Comparison of ENCODE assay signal across 8 cellular contexts in genomic region chr10:49187950-49188761, GRCh38. TPM values are rescaled to one million over a fixed set of nuclear protein-coding genes. Genes with fewer than 3 reads are reported as not detected.
A peak's percentile ranks its signal among the peaks of the same experiment; 100 is the strongest.
DNase-seq lines count a peak whose midpoint lies in the region; ATAC-seq and TF ChIP-seq lines count a peak whose summit lies in the region.

Gene TMEM273 (minus strand): TSS chr10:49188391. CDS start chr10:49188336, 55 bp downstream.

- H3K27ac ChIP-seq in mucosa of rectum (ENCODE audit: low read depth in 2 of 2, low read length in 2 of 2) (peak within 1 kb of the TSS; percentile 57 to 67), osteoblast (ENCODE audit: low read depth, low read length) (no peak within 1 kb of the TSS)

- H3K79me2 ChIP-seq in osteoblast (ENCODE audit: insufficient read depth, low read length) = no peaks in the 10 kb centered on the region

- H4K20me1 ChIP-seq in osteoblast (ENCODE audit: insufficient read depth, low read length) = no peaks in the 10 kb centered on the region

- H3K9ac ChIP-seq in mucosa of rectum (ENCODE audit: low read depth in 1 of 2, low read length in 2 of 2) = peak within 1 kb of the TSS in 1 of 2 donors; percentile 54

- DNase-seq in NOMO-1 treated with dmso at 0.1 percent for 144 hours (lab: John Stamatoyannopoulos, UW; ENCODE audit: unreplicated experiment) = peak; percentile 58
- DNase-seq in cerebellar cortex (ENCODE audit: low spot score) = peak; percentile 14
- no peak for DNase-seq in NCI-H1694 (lab: John Stamatoyannopoulos, UW)
- DNase-seq in osteoblast (ENCODE audit: insufficient read length, low spot score, missing footprints) = no peak
- DNase-seq in activated CD4-positive, CD25-positive, alpha-beta regulatory T cell (lab: John Stamatoyannopoulos, UW) = no peak

- H2AFZ ChIP-seq in osteoblast (ENCODE audit: low read length) = no peak within 1 kb of the TSS

- H3K4me1 ChIP-seq in mucosa of rectum (ENCODE audit: control insufficient read depth in 2 of 2, insufficient read depth in 2 of 2, low read length in 2 of 2) (peaks cover 4 to 14% of the 10 kb centered on the region in 2 donors), osteoblast (ENCODE audit: insufficient read depth, low read length) (no peaks in the 10 kb centered on the region)

- no peaks in the 10 kb centered on the region for H3K27me3 ChIP-seq in mucosa of rectum (ENCODE audit: control insufficient read depth in 2 of 2, insufficient read depth in 2 of 2, low read length in 2 of 2)
- H3K27me3 ChIP-seq in osteoblast (ENCODE audit: insufficient read depth, low read length) = peaks cover 16% of the 10 kb centered on the region

- ATAC-seq in GM18861 (IDR thresholded peaks at IDR 0.05; ENCODE audit: unreplicated experiment) (peak; percentile 76), HG02759 (IDR thresholded peaks at IDR 0.05; ENCODE audit: unreplicated experiment) (peak; percentile 84)

- H3K4me3 ChIP-seq in mucosa of rectum (ENCODE audit: low read length in 2 of 2) = peak within 1 kb of the TSS; percentile 44 to 71
- no peak within 1 kb of the TSS for H3K4me3 ChIP-seq in osteoblast (ENCODE audit: insufficient read depth, low read length)

- no peak for TF ChIP-seq CTCF in osteoblast (IDR thresholded peaks at IDR 0.05; ENCODE audit: extremely low read depth, low read depth, low read length)

- H3K4me2 ChIP-seq in osteoblast (ENCODE audit: insufficient read depth, low read length) = no peak within 1 kb of the TSS

- no peaks in the 10 kb centered on the region for H3K36me3 ChIP-seq in mucosa of rectum (ENCODE audit: control insufficient read depth in 2 of 2, insufficient read depth in 2 of 2, low read length in 2 of 2)
- no peaks in the 10 kb centered on the region for H3K36me3 ChIP-seq in osteoblast (ENCODE audit: insufficient read depth, low read length)

- H3K9me3 ChIP-seq in mucosa of rectum (ENCODE audit: control insufficient read depth in 2 of 2, low read length in 2 of 2) (no peaks in the 10 kb centered on the region), osteoblast (ENCODE audit: low read depth, low read length) (no peaks in the 10 kb centered on the region)

RNA-seq across cellular contexts. Expression of gene TMEM273, which starts in this region (rescaled TPM):
- 0.59 TPM in 1 of 2 replicates, not detected in the other for total RNA-seq in osteoblast

Comparison
In these comparisons a context has a peak if more than half of its experiments do, and no peak if none do; other contexts are left out.
1. DNase-seq: peak in NOMO-1 treated with dmso at 0.1 percent for 144 hours (single experiment) and cerebellar cortex (single experiment); none in NCI-H1694 (single experiment), osteoblast (single experiment) and activated CD4-positive, CD25-positive, alpha-beta regulatory T cell (0 of 4).